Comparison of ENCODE assay signal across 19 cellular contexts in the genomic region with DNA sequence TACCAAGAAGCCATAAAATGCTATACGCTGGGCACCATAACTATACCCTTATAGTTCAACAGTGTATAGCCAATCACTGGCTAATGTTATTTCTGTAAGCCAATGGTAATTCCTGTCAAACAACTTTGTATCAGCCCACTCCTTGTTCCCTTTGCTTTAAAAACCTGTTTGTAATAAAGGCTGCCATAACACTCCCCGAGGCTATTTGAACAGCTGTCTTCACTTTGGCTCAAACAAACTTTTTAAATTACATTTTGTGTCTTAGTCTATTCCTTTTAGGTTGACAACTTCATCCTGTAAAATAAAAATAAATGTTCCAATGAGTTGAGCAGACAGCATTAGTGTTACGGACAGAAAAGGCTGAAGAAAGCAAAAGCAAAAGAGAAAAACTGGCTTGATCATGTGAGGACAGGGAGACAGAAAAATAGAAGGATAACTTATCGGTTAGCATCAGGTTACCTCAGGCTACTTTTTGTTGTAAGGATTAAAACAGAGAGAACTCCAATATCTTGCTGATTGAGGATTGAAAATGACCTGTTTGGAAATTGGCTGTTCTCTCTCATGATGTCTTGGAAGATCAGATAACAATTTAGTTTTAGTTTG.
DNase-seq lines count a peak whose midpoint lies in the region; ATAC-seq and TF ChIP-seq lines count a peak whose summit lies in the region.
"Had no signal": no experiment of that assay in that cellular context is flagged by ENCODE, and none has a peak within 500 bp of the region (broad histone marks: within the 10 kb centered on the region; RNA-seq: fewer than 3 reads in every experiment).

No MANE protein-coding gene starts in this region.

- no peak overlapping the region for H2BK15ac ChIP-seq in mesendoderm (replicated peaks; ENCODE audit: low read depth)

- no peak overlapping the region for H2BK120ac ChIP-seq in mesendoderm (ENCODE audit: low read depth, low read length)

- DNase-seq in GM12865 (ENCODE audit: low read depth), result no peak
- DNase-seq in NCI-H748 (lab: John Stamatoyannopoulos, UW; ENCODE audit: unreplicated experiment), result peak; percentile 36
- no peak for DNase-seq in endodermal cell
- DNase-seq in mesendoderm, result no peak
- no peak for DNase-seq in activated naive CD4-positive, alpha-beta T cell treated with anti-CD3 and anti-CD28 coated beads, Interleukin-2, amount 50 U/mL, for 16 hours
- DNase-seq in cerebellar nuclear complex (lab: John Stamatoyannopoulos, UW), result no peak
- no peak for DNase-seq in NCI-H2196 treated with DMSO at 0.1 percent for 48 hours (lab: John Stamatoyannopoulos, UW; ENCODE audit: unreplicated experiment)
- DNase-seq: activated naive CD4-positive, alpha-beta T cell treated with anti-CD3 and anti-CD28 coated beads, Interleukin-2, amount 10 ng/mL, durations not matched to agents 7 days and 5 days; body of pancreas; COR-L47; foreskin melanocyte; left ventricle myocardium inferior; MV-4-11; naive B cell; psoas muscle; RPMI8226; small intestine; stimulated activated CD4-positive, alpha-beta T cell treated with anti-CD3 and anti-CD28 coated beads, Interleukin-4, amount 100 ng/mL, for 24 hours had no signal

- peaks cover 24% of the 10 kb centered on the region for H3K9me3 Mint-ChIP-seq in endodermal cell

- H3K27ac ChIP-seq in endodermal cell (ENCODE audit: low read depth, low read length) (no peak overlapping the region), mesendoderm (ENCODE audit: low read depth, low read length) (no peak overlapping the region)
- H3K27ac ChIP-seq: body of pancreas, left ventricle myocardium inferior, psoas muscle had no signal

- no peak overlapping the region for H3K56ac ChIP-seq in mesendoderm (ENCODE audit: low read length)

- H2BK5ac ChIP-seq in mesendoderm (ENCODE audit: low read length), result peak overlapping the region; percentile 59

- H4K8ac ChIP-seq in mesendoderm (ENCODE audit: low read depth, low read length), result no peak overlapping the region

- TF ChIP-seq CTCF in GM12865 (IDR thresholded peaks at IDR 0.05; ENCODE audit: insufficient read depth, low read depth, low read length, missing control alignments), result no peak
- TF ChIP-seq CTCF in endodermal cell (conservative IDR thresholded peaks at IDR 0.05), result no peak

- H3K4me1 Mint-ChIP-seq in endodermal cell, result peaks cover 27% of the 10 kb centered on the region
- H3K4me1 Mint-ChIP-seq: activated naive CD4-positive, alpha-beta T cell treated with anti-CD3 and anti-CD28 coated beads, Interleukin-2, amount 10 ng/mL, durations not matched to agents 7 days and 5 days; naive B cell had no signal

- no peaks in the 10 kb centered on the region for H3K79me1 ChIP-seq in mesendoderm (ENCODE audit: low read length)

- no peak overlapping the region for H2AK5ac ChIP-seq in mesendoderm (ENCODE audit: low read length)

- no peaks in the 10 kb centered on the region for H3K36me3 ChIP-seq in endodermal cell (ENCODE audit: control insufficient read depth, insufficient read depth, low read length)
- no peaks in the 10 kb centered on the region for H3K36me3 ChIP-seq in mesendoderm (ENCODE audit: control insufficient read depth, insufficient read depth, low read length)
- H3K36me3 ChIP-seq: left ventricle myocardium inferior had no signal

- H3K9ac ChIP-seq in endodermal cell (ENCODE audit: extremely low read depth, low read length, poor library complexity, severe bottlenecking), result no peak overlapping the region
- H3K9ac ChIP-seq in mesendoderm (ENCODE audit: low read length), result no peak overlapping the region

- 88 to 93% methylated on average over 3 to 4 of the region's 4 CpGs for WGBS in endodermal cell (ENCODE audit: insufficient coverage in 1 of 2, insufficient read length in 1 of 2), 2 experiments
- no CpG with 5 or more reads among the region's 4 CpGs for WGBS in mesendoderm (ENCODE audit: extremely low coverage, insufficient coverage, low lambda C conversion rate)

- peaks cover 51% of the 10 kb centered on the region for H3K9me3 ChIP-seq in endodermal cell (ENCODE audit: control insufficient read depth, low read length)

- no peak overlapping the region for H3K4me2 ChIP-seq in mesendoderm (ENCODE audit: low read length)

- H3K27ac Mint-ChIP-seq in endodermal cell, result no peak overlapping the region
- H3K27ac Mint-ChIP-seq: activated naive CD4-positive, alpha-beta T cell treated with anti-CD3 and anti-CD28 coated beads, Interleukin-2, amount 10 ng/mL, durations not matched to agents 7 days and 5 days; naive B cell had no signal

- no peak overlapping the region for H3K23ac ChIP-seq in mesendoderm (ENCODE audit: low read length)

- H3K4me3 ChIP-seq in GM12865 (ENCODE audit: low read depth, low read length) (0 out of 2 replicates have a peak overlapping the region, but pooled peaks have one; percentile 5), endodermal cell (ENCODE audit: low read length) (peak overlapping the region; percentile 43), mesendoderm (ENCODE audit: low read length) (no peak overlapping the region)
- H3K4me3 ChIP-seq: body of pancreas, left ventricle myocardium inferior, psoas muscle had no signal

- H3K18ac ChIP-seq in mesendoderm (ENCODE audit: low read length), result peak overlapping the region; percentile 51

- no peaks in the 10 kb centered on the region for H3K27me3 Mint-ChIP-seq in endodermal cell (ENCODE audit: insufficient read depth)
- H3K27me3 Mint-ChIP-seq: activated naive CD4-positive, alpha-beta T cell treated with anti-CD3 and anti-CD28 coated beads, Interleukin-2, amount 10 ng/mL, durations not matched to agents 7 days and 5 days; naive B cell had no signal

- no peak overlapping the region for H4K5ac ChIP-seq in mesendoderm (ENCODE audit: low read length)

- H3K79me2 ChIP-seq in mesendoderm (ENCODE audit: control insufficient read depth, insufficient read depth, low read length), result no peaks in the 10 kb centered on the region

- no peaks in the 10 kb centered on the region for H3K36me3 Mint-ChIP-seq in endodermal cell (ENCODE audit: low read depth)
- H3K36me3 Mint-ChIP-seq: activated naive CD4-positive, alpha-beta T cell treated with anti-CD3 and anti-CD28 coated beads, Interleukin-2, amount 10 ng/mL, durations not matched to agents 7 days and 5 days; naive B cell had no signal

- no peaks in the 10 kb centered on the region for H3K27me3 ChIP-seq in endodermal cell (ENCODE audit: control insufficient read depth, insufficient read depth, low read length, poor library complexity, severe bottlenecking)
- H3K27me3 ChIP-seq in mesendoderm (ENCODE audit: insufficient read depth, low read length, poor library complexity), result no peaks in the 10 kb centered on the region
- H3K27me3 ChIP-seq: body of pancreas had no signal

- H3K4me1 ChIP-seq in endodermal cell (ENCODE audit: control insufficient read depth, insufficient read depth, low read length) (peaks cover 8% of the 10 kb centered on the region), mesendoderm (ENCODE audit: control insufficient read depth, low read depth, low read length) (no peaks in the 10 kb centered on the region)
- H3K4me1 ChIP-seq: body of pancreas, left ventricle myocardium inferior, psoas muscle had no signal

- ATAC-seq in HG03442 (IDR thresholded peaks at IDR 0.05; ENCODE audit: unreplicated experiment), result no peak
- ATAC-seq: body of pancreas, psoas muscle had no signal

- H3K4me3 Mint-ChIP-seq in endodermal cell, result no peak overlapping the region
- H3K4me3 Mint-ChIP-seq: activated naive CD4-positive, alpha-beta T cell treated with anti-CD3 and anti-CD28 coated beads, Interleukin-2, amount 10 ng/mL, durations not matched to agents 7 days and 5 days; naive B cell had no signal

- no peak overlapping the region for H3K4ac ChIP-seq in mesendoderm (ENCODE audit: low read depth, low read length)
